ENCODE assay signal across 8 cellular contexts in genomic region chr9:33165263-33166151, GRCh38. TPM values are rescaled to one million over a fixed set of nuclear protein-coding genes. Genes with fewer than 3 reads are reported as not detected.
A peak's percentile ranks its signal among the peaks of the same experiment; 100 is the strongest.
DNase-seq lines count a peak whose midpoint lies in the region; ATAC-seq and TF ChIP-seq lines count a peak whose summit lies in the region.

No MANE protein-coding gene starts in this region.

- no peak overlapping the region for H2BK15ac ChIP-seq in H9 (ENCODE audit: low read depth, low read length)

- no peak overlapping the region for H3K56ac ChIP-seq in H9 (ENCODE audit: insufficient read length, low read depth, low read length)

- H3K9me3 Mint-ChIP-seq in H9, result no peaks in the 10 kb centered on the region
- no peaks in the 10 kb centered on the region for H3K9me3 Mint-ChIP-seq in brain

- H3K36me3 Mint-ChIP-seq in H9 (ENCODE audit: insufficient read depth in 1 of 3, low read depth in 3 of 3), result no peaks in the 10 kb centered on the region; a peak in 1 of 7 replicates
- H3K36me3 Mint-ChIP-seq in brain, result no peaks in the 10 kb centered on the region

- peak; percentile 39 for ATAC-seq in left colon

- H2BK120ac ChIP-seq in H9 (ENCODE audit: low read depth, low read length, poor library complexity, severe bottlenecking), result no peak overlapping the region

- no peaks in the 10 kb centered on the region for H3K79me1 ChIP-seq in H9 (ENCODE audit: insufficient read depth, low read depth, low read length, poor library complexity, severe bottlenecking)

- H2BK20ac ChIP-seq in H9 (ENCODE audit: low read depth, low read length, poor library complexity, severe bottlenecking), result no peak overlapping the region

- H3T11ph ChIP-seq in H9 (ENCODE audit: low read length), result no peak overlapping the region

- no peak overlapping the region for H4K8ac ChIP-seq in H9 (replicated peaks; ENCODE audit: insufficient read length, low read depth, low read length)

- DNase-seq in NCI-H748 (lab: John Stamatoyannopoulos, UW; ENCODE audit: unreplicated experiment) (peak; percentile 47), NCI-H748 treated with DMSO at 0.1 percent for 48 hours (lab: John Stamatoyannopoulos, UW) (no peak), H9 (no peak), left colon (peak; percentile 53 to 70), UCSD-AML1 (lab: John Stamatoyannopoulos, UW; ENCODE audit: unreplicated experiment) (no peak)

- no peak overlapping the region for H3K23ac ChIP-seq in H9 (ENCODE audit: insufficient read length, low read depth, low read length)

- H3K27me3 ChIP-seq in H9 (ENCODE audit: insufficient read depth, low read length), result no peaks in the 10 kb centered on the region; the same call in 1 of the 2 replicates
- no peaks in the 10 kb centered on the region for H3K27me3 ChIP-seq in OCI-LY3 (ENCODE audit: low read depth, low read length)
- H3K27me3 ChIP-seq in subcutaneous abdominal adipose tissue (ENCODE audit: control insufficient read depth in 5 of 5, insufficient read depth in 4 of 5, low read length in 5 of 5), result no peaks in the 10 kb centered on the region

- H2BK5ac ChIP-seq in H9 (ENCODE audit: insufficient read length, low read length), result no peak overlapping the region

- peaks cover 15% of the 10 kb centered on the region for H3K23me2 ChIP-seq in H9 (ENCODE audit: insufficient read length, low read depth, low read length, poor library complexity, severe bottlenecking)

- no peak overlapping the region for H3K4ac ChIP-seq in H9 (ENCODE audit: low read depth, low read length)

- H3K9me3 ChIP-seq in H9 (ENCODE audit: control insufficient read depth, low read depth, low read length), result no peaks in the 10 kb centered on the region
- H3K9me3 ChIP-seq in OCI-LY3 (ENCODE audit: insufficient read depth, low read length), result no peaks in the 10 kb centered on the region
- no peaks in the 10 kb centered on the region for H3K9me3 ChIP-seq in subcutaneous abdominal adipose tissue (ENCODE audit: control insufficient read depth in 5 of 5, low read length in 5 of 5)

- H3K27me3 Mint-ChIP-seq in H9 (ENCODE audit: low read depth) (peaks cover 47% of the 10 kb centered on the region), brain (peaks cover 8% of the 10 kb centered on the region)

- H3K18ac ChIP-seq in H9 (ENCODE audit: insufficient read length, low read depth, low read length), result no peak overlapping the region

- H3K9ac ChIP-seq in H9 (ENCODE audit: extremely low read depth, insufficient read length, low read length), result no peak overlapping the region
- peak overlapping the region; percentile 99 for H3K9ac ChIP-seq in OCI-LY3 (ENCODE audit: low read length)
- peak overlapping the region; percentile 79 to 97 (median 94) for H3K9ac ChIP-seq in subcutaneous abdominal adipose tissue (ENCODE audit: low read length in 5 of 5)

- no peak overlapping the region for H4K91ac ChIP-seq in H9 (ENCODE audit: insufficient read length, low read depth, low read length)

- no CpG with 5 or more reads among the region's 10 CpGs for WGBS in H9 (ENCODE audit: extremely low coverage, insufficient read length, low lambda C conversion rate)

- H2BK12ac ChIP-seq in H9 (ENCODE audit: insufficient read length, low read depth, low read length), result no peak overlapping the region

- TF ChIP-seq CTCF in H9 (conservative IDR thresholded peaks at IDR 0.05), result no peak
- TF ChIP-seq CTCF in OCI-LY3 (IDR thresholded peaks at IDR 0.05; ENCODE audit: low read depth, low read length), result no peak
- no peak for TF ChIP-seq CTCF in brain (conservative IDR thresholded peaks at IDR 0.05)

- peak overlapping the region; percentile 72 to 84 for H3K4me3 Mint-ChIP-seq in H9
- peak overlapping the region; percentile 82 to 92 (median 86) for H3K4me3 Mint-ChIP-seq in brain

- H3K4me2 ChIP-seq in H9 (ENCODE audit: insufficient read depth, insufficient read length, low read length) (peak overlapping the region; percentile 80), OCI-LY3 (ENCODE audit: low read length) (peak overlapping the region; percentile 90)

- H2AK5ac ChIP-seq in H9 (ENCODE audit: insufficient read length, low read length), result no peak overlapping the region

- H3K4me1 ChIP-seq in H9 (ENCODE audit: insufficient read depth, low read length) (peaks cover 3% of the 10 kb centered on the region; the same call in 1 of the 2 replicates), OCI-LY3 (ENCODE audit: low read length) (peaks cover 55% of the 10 kb centered on the region), subcutaneous abdominal adipose tissue (ENCODE audit: control insufficient read depth in 5 of 5, insufficient read depth in 5 of 5, low read length in 5 of 5) (peaks cover 26 to 73% (median 69%) of the 10 kb centered on the region in 5 donors)

- H3K4me1 Mint-ChIP-seq in H9 (peaks cover 25 to 31% of the 10 kb centered on the region in 2 experiments), brain (peaks cover 62% of the 10 kb centered on the region)

- H3K14ac ChIP-seq in H9 (ENCODE audit: insufficient read depth, low read length), result no peak overlapping the region

- intact Hi-C loops in left colon (cut with DNase I, micrococcal nuclease), result no loop called here

- no peak overlapping the region for H4K5ac ChIP-seq in H9 (ENCODE audit: insufficient read length, low read depth, low read length)

- H3K79me2 ChIP-seq in H9 (ENCODE audit: insufficient read depth, low read length) (no peaks in the 10 kb centered on the region; the same call in 1 of the 2 replicates), OCI-LY3 (ENCODE audit: low read length) (peaks cover 81% of the 10 kb centered on the region)

- H3K4me3 ChIP-seq in OCI-LY3 (ENCODE audit: low read length) (peak overlapping the region; percentile 95), subcutaneous abdominal adipose tissue (ENCODE audit: low read depth in 1 of 5, low read length in 5 of 5) (peak overlapping the region; percentile 84 to 93 (median 88))

- H3K27ac ChIP-seq in H9 (ENCODE audit: insufficient read length, low read depth, low read length), result no peak overlapping the region
- peak overlapping the region; percentile 84 for H3K27ac ChIP-seq in OCI-LY3 (ENCODE audit: low read length)
- peak overlapping the region; percentile 99 for H3K27ac ChIP-seq in subcutaneous abdominal adipose tissue (ENCODE audit: low read depth, low read length)

- H3K27ac Mint-ChIP-seq in H9 (peak overlapping the region in 1 of 3 experiments; percentile 47; a peak in 1 of 7 replicates), brain (peak overlapping the region; percentile 64 to 96 (median 85))

- H3K36me3 ChIP-seq in OCI-LY3 (replicated peaks; ENCODE audit: low read depth, low read length) (peaks cover 2% of the 10 kb centered on the region), subcutaneous abdominal adipose tissue (ENCODE audit: control insufficient read depth in 5 of 5, insufficient read depth in 5 of 5, low read length in 5 of 5) (no peaks in the 10 kb centered on the region)

- H4K20me1 ChIP-seq in H9 (ENCODE audit: control insufficient read depth, insufficient read depth, insufficient read length) (no peaks in the 10 kb centered on the region), OCI-LY3 (ENCODE audit: insufficient read depth, low read length) (peaks cover 41% of the 10 kb centered on the region)

- H2AFZ ChIP-seq in H9 (ENCODE audit: low read length) (no peak overlapping the region), OCI-LY3 (ENCODE audit: low read depth, low read length) (no peak overlapping the region)

RNA-seq across cellular contexts. Expression of gene B4GALT1, which starts 1.6 kb away (rescaled TPM):
- total RNA-seq in H9 (2021) (15.3 and 16.1 TPM in 2 replicates), left colon (100 to 1,000 TPM; 106 to 115 TPM)
- polyA plus RNA-seq in brain (ENCODE audit: insufficient read depth, low read depth, low replicate concordance), result 16.7 TPM

Comparison
In these comparisons a context has a peak if more than half of its experiments do, and no peak if none do; other contexts are left out.
1. DNase-seq: peak in NCI-H748 (single experiment) and left colon (2 of 2); none in NCI-H748 treated with DMSO at 0.1 percent for 48 hours (single experiment), H9 (single experiment) and UCSD-AML1 (single experiment).